Comparison of ENCODE assay signal across 8 cellular contexts in the genomic region with DNA sequence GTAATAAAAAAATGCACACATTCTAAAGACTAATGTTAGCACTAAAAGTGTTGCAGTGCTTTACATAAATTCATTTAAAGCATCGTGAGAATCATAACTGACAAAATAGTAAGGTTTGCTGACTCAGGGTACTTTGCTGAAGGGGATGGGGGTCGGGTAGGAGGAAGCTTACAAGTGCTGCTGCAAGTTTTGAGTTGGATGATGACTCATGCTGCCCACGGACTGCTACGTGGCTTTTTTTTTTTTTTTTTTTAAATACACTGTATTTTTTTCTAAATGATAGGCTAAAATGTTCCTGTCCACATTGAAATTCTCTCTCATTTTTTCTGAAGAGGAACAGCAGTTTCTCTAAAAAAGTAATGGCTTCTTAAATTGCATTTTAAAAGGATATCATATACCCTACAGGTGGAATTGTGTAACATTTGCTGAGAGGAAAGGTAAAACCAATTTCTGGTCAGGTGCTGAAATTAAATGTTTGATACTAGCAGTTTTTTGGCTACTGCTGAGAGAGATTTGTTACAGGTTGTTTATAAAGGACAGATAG. TPM values are rescaled to one million over a fixed set of nuclear protein-coding genes. Genes with fewer than 3 reads are reported as not detected.
DNase-seq lines count a peak whose midpoint lies in the region; ATAC-seq, FAIRE-seq and TF ChIP-seq lines count a peak whose summit lies in the region.

No MANE protein-coding gene starts in this region.

- peaks cover 16% of the 10 kb centered on the region for H3K4me1 ChIP-seq in PC-9 (replicated peaks; ENCODE audit: insufficient read depth)
- H3K4me1 ChIP-seq in pancreas = peaks cover 0 to 24% (median 23%) of the 10 kb centered on the region in 3 donors
- H3K4me1 ChIP-seq in transverse colon = peaks cover 9 to 39% (median 32%) of the 10 kb centered on the region in 4 donors

- peak overlapping the region; percentile 89 to 100 for H3K4me3 Mint-ChIP-seq in activated T-cell treated with anti-CD3 and anti-CD28 coated beads, Interleukin-2, amount 50 U/mL, for 72 hours

- no peaks in the 10 kb centered on the region for H3K9me3 Mint-ChIP-seq in activated T-cell treated with anti-CD3 and anti-CD28 coated beads, Interleukin-2, amount 50 U/mL, for 72 hours

- no peaks in the 10 kb centered on the region for H3K27me3 Mint-ChIP-seq in activated T-cell treated with anti-CD3 and anti-CD28 coated beads, Interleukin-2, amount 50 U/mL, for 72 hours (ENCODE audit: low read depth)

- H3K4me1 Mint-ChIP-seq in activated T-cell treated with anti-CD3 and anti-CD28 coated beads, Interleukin-2, amount 50 U/mL, for 72 hours (ENCODE audit: low read depth) = peaks cover 41% of the 10 kb centered on the region

- H3K27me3 ChIP-seq in PC-9 (ENCODE audit: insufficient read depth, low read depth) = no peaks in the 10 kb centered on the region
- no peaks in the 10 kb centered on the region for H3K27me3 ChIP-seq in pancreas
- H3K27me3 ChIP-seq in transverse colon = no peaks in the 10 kb centered on the region

- BruUV-seq in PC-9 (replicated peaks; lab: Mats Ljungman, UMichigan) = no TSS peak

- H3K9me3 ChIP-seq in PC-9 (ENCODE audit: insufficient read depth, low read depth) (no peaks in the 10 kb centered on the region), pancreas (no peaks in the 10 kb centered on the region), transverse colon (no peaks in the 10 kb centered on the region)

- FAIRE-seq in pancreas (lab: Jason Lieb, UNC) = no peak

- peak overlapping the region; percentile 92 for H3K4me2 ChIP-seq in PC-9

- no peak for TF ChIP-seq POLR2A in transverse colon (IDR thresholded peaks at IDR 0.05)

- POLR2A ChIA-PET in PC-9 (lab: Charles Lee; ENCODE audit: unreplicated experiment) = interaction anchor here (0.6 to 0.8 kb wide), 3 partner anchors 74 to 399 kb away, joined by 3 to 9 read pairs (median 6); partner anchors contain the start of gene DMXL2

- intact Hi-C loops in PC-9 (cut with micrococcal nuclease; ENCODE audit: unreplicated experiment) (loop anchor here (2.0 to 10.0 kb wide), 3 partner anchors 26 to 54 kb away; no protein-coding TSS in a partner anchor), pancreas (cut with DNase I) (no loop called here), transverse colon (cut with DNase I; ENCODE audit: low total_unique reads) (no loop called here)

- peaks cover 7% of the 10 kb centered on the region; the same call in 1 of the 2 replicates for H4K20me1 ChIP-seq in PC-9 (ENCODE audit: insufficient read depth)

- H3K27ac ChIP-seq in PC-9 (peak overlapping the region; percentile 83), pancreas (peak overlapping the region; percentile 89 to 96 (median 93)), transverse colon (peak overlapping the region; percentile 94 to 97 (median 96))

- no peak overlapping the region for H2AFZ ChIP-seq in PC-9

- ATAC-seq in GM21786 (IDR thresholded peaks at IDR 0.05; ENCODE audit: unreplicated experiment) = peak; percentile 28
- ATAC-seq in activated T-cell treated with anti-CD3 and anti-CD28 coated beads, Interleukin-2, amount 50 U/mL, for 72 hours (replicated peaks in 1 of 2) = peak; percentile 48 to 64
- peak; percentile 38 to 72 (median 44) for ATAC-seq in pancreas

- 0 to 1% methylated on average over 4 of the region's 4 CpGs for WGBS in pancreas, 2 donors
- 1 to 4% methylated on average over 4 of the region's 4 CpGs for WGBS in transverse colon (ENCODE audit: low coverage in 1 of 2), 2 donors

- peak overlapping the region; percentile 99 for H3K4me3 ChIP-seq in PC-9
- H3K4me3 ChIP-seq in fibroblast of the aortic adventitia (ENCODE audit: low read depth, low read length) = peak overlapping the region; percentile 92
- H3K4me3 ChIP-seq in pancreas = peak overlapping the region in 3 of 4 donors; percentile 38 to 69 (median 66)
- H3K4me3 ChIP-seq in transverse colon = peak overlapping the region in 3 of 4 donors; percentile 52 to 68 (median 57)

- H3F3A ChIP-seq in PC-9 (ENCODE audit: insufficient read depth, low read depth) = peaks cover 13% of the 10 kb centered on the region; the same call in 1 of the 2 replicates

- H3K36me3 Mint-ChIP-seq in activated T-cell treated with anti-CD3 and anti-CD28 coated beads, Interleukin-2, amount 50 U/mL, for 72 hours (ENCODE audit: insufficient read depth in 2 of 2) = peaks cover 0 to 3% of the 10 kb centered on the region in 2 donors

- TF ChIP-seq EP300 in transverse colon (IDR thresholded peaks at IDR 0.05; ENCODE audit: low read depth) = no peak

- H3K79me2 ChIP-seq in PC-9 (ENCODE audit: low read depth) = peaks cover 66% of the 10 kb centered on the region

- no peaks in the 10 kb centered on the region for H3K36me3 ChIP-seq in PC-9 (ENCODE audit: low read depth)
- no peaks in the 10 kb centered on the region for H3K36me3 ChIP-seq in pancreas
- no peaks in the 10 kb centered on the region for H3K36me3 ChIP-seq in transverse colon

- H3K9me2 ChIP-seq in PC-9 (ENCODE audit: insufficient read depth) = no peaks in the 10 kb centered on the region

- CTCF ChIA-PET in PC-9 (lab: Charles Lee) = interaction anchor here (0.6 kb wide), 1 partner anchor 771 kb away, joined by 5 read pairs; no protein-coding TSS in a partner anchor

- TF ChIP-seq CTCF in AG09319 (IDR thresholded peaks at IDR 0.05; ENCODE audit: low read depth, low read length) (no peak), PC-9 (conservative IDR thresholded peaks at IDR 0.05) (no peak), fibroblast of the aortic adventitia (IDR thresholded peaks at IDR 0.05; ENCODE audit: insufficient read depth, low read length) (no peak), pancreas (IDR thresholded peaks at IDR 0.05) (no peak), transverse colon (IDR thresholded peaks at IDR 0.05) (peak in 2 of 5 experiments; percentile 15 to 43)

- peak overlapping the region; percentile 99 for H3K27ac Mint-ChIP-seq in activated T-cell treated with anti-CD3 and anti-CD28 coated beads, Interleukin-2, amount 50 U/mL, for 72 hours

- in situ Hi-C loops in transverse colon (cut with MboI; ENCODE audit: low pct_ligation_motif_present in 1 of 4, low pct_unique_long_range_greater_than_20kb in 1 of 4, low sequenced_read_pairs in 3 of 4) = no loop called here

- peak; percentile 88 for DNase-seq in AG09319 (ENCODE audit: extremely low read depth, low read depth)
- DNase-seq in PC-9 = peak; percentile 42 to 64
- DNase-seq in activated T-cell treated with anti-CD3 and anti-CD28 coated beads, Interleukin-2, amount 50 U/mL, for 72 hours = peak; percentile 75 to 86
- peak; percentile 95 for DNase-seq in fibroblast of the aortic adventitia (ENCODE audit: low read depth)
- DNase-seq in pancreas = peak in 3 of 6 donors; percentile 50 to 59 (median 55)
- DNase-seq in transverse colon = peak; percentile 47
- no peak for DNase-seq in NCI-H1436 treated with DMSO at 0.1 percent for 48 hours (lab: John Stamatoyannopoulos, UW)

RNA-seq across cellular contexts. Expression of gene MAPK6, which starts 2.2 kb away (rescaled TPM):
- total RNA-seq in PC-9 (2021) = 27.5 and 38.7 TPM in 2 replicates
- total RNA-seq in activated T-cell treated with anti-CD3 and anti-CD28 coated beads, Interleukin-2, amount 50 U/mL, for 72 hours = 10 to 100 TPM; 21.7 to 22.8 TPM
- 32.3 and 74.9 TPM in 2 replicates for total RNA-seq in fibroblast of the aortic adventitia (ENCODE audit: low replicate concordance)
- 10 to 100 TPM in 4 of 6 donors, 1 to 10 TPM in 2; 7.4 to 13.9 (median 10.6) TPM for total RNA-seq in pancreas
- 1 to 10 TPM; 3.0 to 5.6 TPM for polyA plus RNA-seq in pancreas
- 10 to 100 TPM; 30.3 to 69.4 (median 42.0) TPM for total RNA-seq in transverse colon

RNA-seq across cellular contexts. Expression of gene LEO1, which starts 49.6 kb away (rescaled TPM):
- total RNA-seq in PC-9 (2021) = 18.2 and 21.7 TPM in 2 replicates
- total RNA-seq in activated T-cell treated with anti-CD3 and anti-CD28 coated beads, Interleukin-2, amount 50 U/mL, for 72 hours = 10 to 100 TPM; 21.4 to 22.7 TPM
- 21.3 and 55.7 TPM in 2 replicates for total RNA-seq in fibroblast of the aortic adventitia (ENCODE audit: low replicate concordance)
- 1 to 10 TPM; 3.0 to 7.4 (median 5.3) TPM for total RNA-seq in pancreas
- 1 to 10 TPM; 4.0 to 8.1 TPM for polyA plus RNA-seq in pancreas
- total RNA-seq in transverse colon = 10 to 100 TPM; 27.2 to 38.2 (median 30.9) TPM
